20 cellular contexts compared by ENCODE assay signal in genomic region chr2:42585779-42586178, GRCh38. TPM values are rescaled to one million over a fixed set of nuclear protein-coding genes. Genes with fewer than 3 reads are reported as not detected.
DNase-seq lines count a peak whose midpoint lies in the region; ATAC-seq lines count a peak whose summit lies in the region.
"Had no signal": no experiment of that assay in that cellular context is flagged by ENCODE, and none has a peak within 500 bp of the region (broad histone marks: within the 10 kb centered on the region; RNA-seq: fewer than 3 reads in every experiment).

No MANE protein-coding gene starts in this region.

- peaks cover 22% of the 10 kb centered on the region for H3K36me3 Mint-ChIP-seq in central memory CD8-positive, alpha-beta T cell (ENCODE audit: insufficient read depth)
- H3K36me3 Mint-ChIP-seq in activated T-helper 2 cell treated with anti-CD3 and anti-CD28 coated beads, Interferon-gamma antibody, Interleukin-2, Interleukin-4, amounts not matched to agents 10 μg/mL and 5 μg/mL and 100 μg/mL, durations not matched to agents 14 hours and 24 hours and 36 hours (ENCODE audit: low read depth): peaks cover 28% of the 10 kb centered on the region

- no peaks in the 10 kb centered on the region for H3K9me3 Mint-ChIP-seq in central memory CD8-positive, alpha-beta T cell
- H3K9me3 Mint-ChIP-seq in activated T-helper 2 cell treated with anti-CD3 and anti-CD28 coated beads, Interferon-gamma antibody, Interleukin-2, Interleukin-4, amounts not matched to agents 10 μg/mL and 5 μg/mL and 100 μg/mL, durations not matched to agents 14 hours and 24 hours and 36 hours: no peaks in the 10 kb centered on the region
- H3K9me3 Mint-ChIP-seq: CD4-positive, alpha-beta T cell had no signal

- no peak overlapping the region for H3K4me3 Mint-ChIP-seq in central memory CD8-positive, alpha-beta T cell
- no peak overlapping the region for H3K4me3 Mint-ChIP-seq in activated T-helper 2 cell treated with anti-CD3 and anti-CD28 coated beads, Interferon-gamma antibody, Interleukin-2, Interleukin-4, amounts not matched to agents 10 μg/mL and 5 μg/mL and 100 μg/mL, durations not matched to agents 14 hours and 24 hours and 36 hours (ENCODE audit: low read depth)
- H3K4me3 Mint-ChIP-seq: CD4-positive, alpha-beta T cell had no signal

- ATAC-seq in central memory CD8-positive, alpha-beta T cell (replicated peaks; ENCODE audit: extremely low read depth, poor library complexity, severe bottlenecking): no peak
- no peak for ATAC-seq in GM21515 (IDR thresholded peaks at IDR 0.05; ENCODE audit: unreplicated experiment)
- ATAC-seq: GM12878 had no signal

- intact Hi-C loops in activated T-helper 2 cell treated with anti-CD3 and anti-CD28 coated beads, Interferon-gamma antibody, Interleukin-2, Interleukin-4, amounts not matched to agents 10 μg/mL and 5 μg/mL and 100 μg/mL, durations not matched to agents 14 hours and 24 hours and 36 hours (cut with micrococcal nuclease): no loop called here

- peak; percentile 72 for DNase-seq in NCI-H226
- DNase-seq in central memory CD8-positive, alpha-beta T cell (ENCODE audit: low spot score in 2 of 2): no peak
- DNase-seq in kidney tubule cell (ENCODE audit: low spot score): peak; percentile 70
- DNase-seq in NCI-H526 (lab: John Stamatoyannopoulos, UW): no peak
- no peak for DNase-seq in activated T-helper 2 cell treated with anti-CD3 and anti-CD28 coated beads, Interferon-gamma antibody, Interleukin-2, Interleukin-4, amounts not matched to agents 10 μg/mL and 5 μg/mL and 100 μg/mL, durations not matched to agents 14 hours and 24 hours and 36 hours (ENCODE audit: low spot score)
- no peak for DNase-seq in NCI-H345 (lab: John Stamatoyannopoulos, UW)
- DNase-seq: CD4-positive, alpha-beta T cell; COR-L47; DND-41; KBM-7; MV-4-11; NCI-H1105 treated with DMSO at 0.1 percent for 48 hours; NCI-H2029 treated with DMSO at 0.1 percent for 48 hours; NCI-H2171; NCI-H446; NCI-H526 treated with DMSO at 0.1 percent for 48 hours; OCI-M1; SHP77 treated with DMSO at 0.1 percent for 48 hours had no signal

- H3K4me1 Mint-ChIP-seq in central memory CD8-positive, alpha-beta T cell: peaks cover 15% of the 10 kb centered on the region
- H3K4me1 Mint-ChIP-seq in activated T-helper 2 cell treated with anti-CD3 and anti-CD28 coated beads, Interferon-gamma antibody, Interleukin-2, Interleukin-4, amounts not matched to agents 10 μg/mL and 5 μg/mL and 100 μg/mL, durations not matched to agents 14 hours and 24 hours and 36 hours (ENCODE audit: low read depth): peaks cover 8% of the 10 kb centered on the region

- H3K27ac Mint-ChIP-seq in central memory CD8-positive, alpha-beta T cell (ENCODE audit: low read depth): peak overlapping the region; percentile 70
- no peak overlapping the region for H3K27ac Mint-ChIP-seq in activated T-helper 2 cell treated with anti-CD3 and anti-CD28 coated beads, Interferon-gamma antibody, Interleukin-2, Interleukin-4, amounts not matched to agents 10 μg/mL and 5 μg/mL and 100 μg/mL, durations not matched to agents 14 hours and 24 hours and 36 hours
- H3K27ac Mint-ChIP-seq: CD4-positive, alpha-beta T cell had no signal

- no peaks in the 10 kb centered on the region for H3K27me3 Mint-ChIP-seq in central memory CD8-positive, alpha-beta T cell
- no peaks in the 10 kb centered on the region for H3K27me3 Mint-ChIP-seq in activated T-helper 2 cell treated with anti-CD3 and anti-CD28 coated beads, Interferon-gamma antibody, Interleukin-2, Interleukin-4, amounts not matched to agents 10 μg/mL and 5 μg/mL and 100 μg/mL, durations not matched to agents 14 hours and 24 hours and 36 hours (ENCODE audit: low read depth)
- H3K27me3 Mint-ChIP-seq: CD4-positive, alpha-beta T cell had no signal

RNA-seq across cellular contexts. Expression of gene MTA3, which starts 17.3 kb away (rescaled TPM):
- 39.7 and 39.8 TPM in 2 replicates for total RNA-seq in activated T-helper 2 cell treated with anti-CD3 and anti-CD28 coated beads, Interferon-gamma antibody, Interleukin-2, Interleukin-4, amounts not matched to agents 10 μg/mL and 5 μg/mL and 100 μg/mL, durations not matched to agents 14 hours and 24 hours and 36 hours

Comparison
In these comparisons a context has a peak if more than half of its experiments do, and no peak if none do; other contexts are left out.
1. DNase-seq: peak in NCI-H226 (single experiment) and kidney tubule cell (single experiment); none in central memory CD8-positive, alpha-beta T cell (0 of 2), NCI-H526 (0 of 2), activated T-helper 2 cell treated with anti-CD3 and anti-CD28 coated beads, Interferon-gamma antibody, Interleukin-2, Interleukin-4, amounts not matched to agents 10 μg/mL and 5 μg/mL and 100 μg/mL, durations not matched to agents 14 hours and 24 hours and 36 hours (single experiment) and NCI-H345 (single experiment).